ENCODE assay signal across 12 cellular contexts in genomic region chr15:100570282-100570681, GRCh38. TPM values are rescaled to one million over a fixed set of nuclear protein-coding genes. Genes with fewer than 3 reads are reported as not detected.
DNase-seq lines count a peak whose midpoint lies in the region; ATAC-seq and TF ChIP-seq lines count a peak whose summit lies in the region.
"Had no signal": no experiment of that assay in that cellular context is flagged by ENCODE, and none has a peak within 500 bp of the region (broad histone marks: within the 10 kb centered on the region; RNA-seq: fewer than 3 reads in every experiment).

No MANE protein-coding gene starts in this region.

- H3K9me3 ChIP-seq in smooth muscle cell (replicated peaks; ENCODE audit: low read depth) = no peaks in the 10 kb centered on the region
- H3K9me3 ChIP-seq: breast epithelium had no signal

- H3K27me3 Mint-ChIP-seq in activated naive CD4-positive, alpha-beta T cell treated with anti-CD3 and anti-CD28 coated beads, Interleukin-2, amount 50 U/mL, for 24 hours = no peaks in the 10 kb centered on the region
- H3K27me3 Mint-ChIP-seq in activated CD4-positive, alpha-beta memory T cell treated with anti-CD3 and anti-CD28 coated beads, Interleukin-2, amount 10 ng/mL, durations not matched to agents 7 days and 5 days = no peaks in the 10 kb centered on the region

- CTCF ChIA-PET in activated CD4-positive, alpha-beta memory T cell treated with anti-CD3 and anti-CD28 coated beads, Interleukin-2, amount 10 ng/mL, durations not matched to agents 7 days and 5 days (lab: Charles Lee) = interaction anchor here (1.1 to 6.6 kb wide), 4 partner anchors 26 to 220 kb away, joined by 3 to 117 read pairs (median 24); partner anchors contain the start of genes ASB7 and LINS1

- no peaks in the 10 kb centered on the region for H3K79me2 ChIP-seq in smooth muscle cell (ENCODE audit: low read depth)

- TF ChIP-seq CTCF in smooth muscle cell (IDR thresholded peaks at IDR 0.05; ENCODE audit: borderline replicate concordance, insufficient read depth, poor library complexity, severe bottlenecking) = no peak

- intact Hi-C loops in posterior cingulate gyrus (cut with DNase I) = loop anchor here (10.0 kb wide), 1 partner anchor 635 kb away; no protein-coding TSS in a partner anchor

- peak overlapping the region; percentile 79 for H3K4me2 ChIP-seq in smooth muscle cell

- peak overlapping the region; percentile 85 for H3K27ac Mint-ChIP-seq in activated naive CD4-positive, alpha-beta T cell treated with anti-CD3 and anti-CD28 coated beads, Interleukin-2, amount 50 U/mL, for 24 hours
- H3K27ac Mint-ChIP-seq in activated CD4-positive, alpha-beta memory T cell treated with anti-CD3 and anti-CD28 coated beads, Interleukin-2, amount 10 ng/mL, durations not matched to agents 7 days and 5 days = peak overlapping the region; percentile 75

- peaks cover 61% of the 10 kb centered on the region for H3K4me1 Mint-ChIP-seq in activated naive CD4-positive, alpha-beta T cell treated with anti-CD3 and anti-CD28 coated beads, Interleukin-2, amount 50 U/mL, for 24 hours
- H3K4me1 Mint-ChIP-seq in activated CD4-positive, alpha-beta memory T cell treated with anti-CD3 and anti-CD28 coated beads, Interleukin-2, amount 10 ng/mL, durations not matched to agents 7 days and 5 days = peaks cover 41% of the 10 kb centered on the region

- peaks cover 6% of the 10 kb centered on the region for H3K36me3 ChIP-seq in smooth muscle cell (ENCODE audit: low read depth)
- H3K36me3 ChIP-seq: breast epithelium had no signal

- no peak overlapping the region for H3K9ac ChIP-seq in smooth muscle cell (ENCODE audit: low read depth)

- no peak for DNase-seq in activated naive CD4-positive, alpha-beta T cell treated with anti-CD3 and anti-CD28 coated beads, Interleukin-2, amount 50 U/mL, for 16 hours
- DNase-seq in activated CD4-positive, alpha-beta memory T cell treated with anti-CD3 and anti-CD28 coated beads, Interleukin-2, amount 10 ng/mL, durations not matched to agents 7 days and 5 days = no peak
- DNase-seq in smooth muscle cell (lab: John Stamatoyannopoulos, UW; ENCODE audit: unreplicated experiment) = no peak
- no peak for DNase-seq in GF-D8 (lab: John Stamatoyannopoulos, UW)
- DNase-seq in posterior cingulate gyrus = no peak
- DNase-seq in SIG-M5 treated with dmso at 0.1 percent for 504 hours (lab: John Stamatoyannopoulos, UW; ENCODE audit: unreplicated experiment) = no peak
- DNase-seq: AML-193, NCI-H510A treated with DMSO at 0.1 percent for 48 hours had no signal

- no peaks in the 10 kb centered on the region for H3K27me3 ChIP-seq in smooth muscle cell (ENCODE audit: low read depth)
- H3K27me3 ChIP-seq: breast epithelium had no signal

- peaks cover 24% of the 10 kb centered on the region for H3K36me3 Mint-ChIP-seq in activated naive CD4-positive, alpha-beta T cell treated with anti-CD3 and anti-CD28 coated beads, Interleukin-2, amount 50 U/mL, for 24 hours
- peaks cover 61% of the 10 kb centered on the region for H3K36me3 Mint-ChIP-seq in activated CD4-positive, alpha-beta memory T cell treated with anti-CD3 and anti-CD28 coated beads, Interleukin-2, amount 10 ng/mL, durations not matched to agents 7 days and 5 days (ENCODE audit: low read depth)

- ATAC-seq in HG02678 (IDR thresholded peaks at IDR 0.05; ENCODE audit: unreplicated experiment) = peak; percentile 20

- no peaks in the 10 kb centered on the region for H3K9me3 Mint-ChIP-seq in activated naive CD4-positive, alpha-beta T cell treated with anti-CD3 and anti-CD28 coated beads, Interleukin-2, amount 50 U/mL, for 24 hours
- H3K9me3 Mint-ChIP-seq in activated CD4-positive, alpha-beta memory T cell treated with anti-CD3 and anti-CD28 coated beads, Interleukin-2, amount 10 ng/mL, durations not matched to agents 7 days and 5 days = no peaks in the 10 kb centered on the region

- H3K4me3 ChIP-seq in smooth muscle cell = no peak overlapping the region
- H3K4me3 ChIP-seq: breast epithelium, SK-N-MC had no signal

- POLR2A ChIA-PET in activated CD4-positive, alpha-beta memory T cell treated with anti-CD3 and anti-CD28 coated beads, Interleukin-2, amount 10 ng/mL, durations not matched to agents 7 days and 5 days (lab: Charles Lee) = interaction anchor here (1.0 to 5.5 kb wide), 3 partner anchors 22 to 220 kb away, joined by 3 to 107 read pairs (median 20); partner anchors contain the start of genes ASB7 and LINS1

- H3K27ac ChIP-seq in smooth muscle cell (ENCODE audit: low read depth) = peak overlapping the region; percentile 93
- H3K27ac ChIP-seq: breast epithelium, SK-N-MC had no signal

- peak overlapping the region; percentile 70 for H3K4me3 Mint-ChIP-seq in activated naive CD4-positive, alpha-beta T cell treated with anti-CD3 and anti-CD28 coated beads, Interleukin-2, amount 50 U/mL, for 24 hours
- no peak overlapping the region for H3K4me3 Mint-ChIP-seq in activated CD4-positive, alpha-beta memory T cell treated with anti-CD3 and anti-CD28 coated beads, Interleukin-2, amount 10 ng/mL, durations not matched to agents 7 days and 5 days

- H3K4me1 ChIP-seq in smooth muscle cell (ENCODE audit: low read depth) = peaks cover 3% of the 10 kb centered on the region
- H3K4me1 ChIP-seq: breast epithelium had no signal

- H4K20me1 ChIP-seq in smooth muscle cell (ENCODE audit: low read depth) = no peaks in the 10 kb centered on the region

- H2AFZ ChIP-seq in smooth muscle cell (ENCODE audit: low read depth) = no peak overlapping the region

- peaks cover 16% of the 10 kb centered on the region for H3F3A ChIP-seq in smooth muscle cell (ENCODE audit: low read depth)

- WGBS in smooth muscle cell (ENCODE audit: low lambda C conversion rate) = 74% methylated on average over 3 of the region's 3 CpGs

RNA-seq across cellular contexts. Expression of gene LINS1, which starts 31.7 kb away (rescaled TPM):
- 10 to 100 TPM; 46.1 to 49.6 TPM for total RNA-seq in activated CD4-positive, alpha-beta memory T cell treated with anti-CD3 and anti-CD28 coated beads, Interleukin-2, amount 10 ng/mL, durations not matched to agents 7 days and 5 days
- total RNA-seq in smooth muscle cell = 9.2 and 9.7 TPM in 2 replicates
- 6.0 and 8.5 TPM in 2 replicates for polyA plus RNA-seq in smooth muscle cell

RNA-seq across cellular contexts. Expression of gene ASB7, which starts 32.1 kb away (rescaled TPM):
- 10 to 100 TPM; 23.1 to 23.3 TPM for total RNA-seq in activated CD4-positive, alpha-beta memory T cell treated with anti-CD3 and anti-CD28 coated beads, Interleukin-2, amount 10 ng/mL, durations not matched to agents 7 days and 5 days
- total RNA-seq in smooth muscle cell = 9.5 and 12.6 TPM in 2 replicates
- polyA plus RNA-seq in smooth muscle cell = 6.2 and 9.7 TPM in 2 replicates

RNA-seq across cellular contexts. Expression of gene CERS3, which starts 41.5 kb away (rescaled TPM):
- under 1 TPM; 0.33 to 0.43 TPM for total RNA-seq in activated CD4-positive, alpha-beta memory T cell treated with anti-CD3 and anti-CD28 coated beads, Interleukin-2, amount 10 ng/mL, durations not matched to agents 7 days and 5 days
- total RNA-seq in smooth muscle cell = 3.9 and 6.3 TPM in 2 replicates
- 0.87 and 1.6 TPM in 2 replicates for polyA plus RNA-seq in smooth muscle cell
